Comparison of ENCODE assay signal across 12 cellular contexts in genomic region chr1:22075718-22076117, GRCh38. TPM values are rescaled to one million over a fixed set of nuclear protein-coding genes. Genes with fewer than 3 reads are reported as not detected.
DNase-seq lines count a peak whose midpoint lies in the region; ATAC-seq, FAIRE-seq and TF ChIP-seq lines count a peak whose summit lies in the region.
"Had no signal": no experiment of that assay in that cellular context is flagged by ENCODE, and none has a peak within 500 bp of the region (broad histone marks: within the 10 kb centered on the region; RNA-seq: fewer than 3 reads in every experiment).

No MANE protein-coding gene starts in this region.

- H3K27ac Mint-ChIP-seq in activated CD4-positive, alpha-beta memory T cell treated with anti-CD3 and anti-CD28 coated beads, Interleukin-2, amount 10 ng/mL, durations not matched to agents 7 days and 5 days = peak overlapping the region; percentile 48
- H3K27ac Mint-ChIP-seq in natural killer cell treated with Interleukin-12 subunit alpha and Interleukin-12 subunit beta and Interleukin-15 and Interleukin-18, amount 100 ng/mL, for 72 hours = peak overlapping the region; percentile 52 to 60

- no peaks in the 10 kb centered on the region for H3K9me3 Mint-ChIP-seq in activated CD4-positive, alpha-beta memory T cell treated with anti-CD3 and anti-CD28 coated beads, Interleukin-2, amount 10 ng/mL, durations not matched to agents 7 days and 5 days
- no peaks in the 10 kb centered on the region for H3K9me3 Mint-ChIP-seq in natural killer cell treated with Interleukin-12 subunit alpha and Interleukin-12 subunit beta and Interleukin-15 and Interleukin-18, amount 100 ng/mL, for 72 hours

- H3K4me3 ChIP-seq in SK-N-SH (ENCODE audit: low read depth in 2 of 2, low read length in 1 of 2) (no peak overlapping the region), LNCaP clone FGC (ENCODE audit: low read depth, low read length) (no peak overlapping the region)
- H3K4me3 ChIP-seq: thoracic aorta had no signal

- peaks cover 78% of the 10 kb centered on the region for H3K36me3 Mint-ChIP-seq in activated CD4-positive, alpha-beta memory T cell treated with anti-CD3 and anti-CD28 coated beads, Interleukin-2, amount 10 ng/mL, durations not matched to agents 7 days and 5 days (ENCODE audit: low read depth)
- peaks cover 21% of the 10 kb centered on the region for H3K36me3 Mint-ChIP-seq in natural killer cell treated with Interleukin-12 subunit alpha and Interleukin-12 subunit beta and Interleukin-15 and Interleukin-18, amount 100 ng/mL, for 72 hours

- no peak overlapping the region for H3K9ac ChIP-seq in SK-N-SH

- H3K9me2 ChIP-seq in SK-N-SH = no peaks in the 10 kb centered on the region

- CTCF ChIA-PET in SK-N-SH (lab: Yijun Ruan, JAX) = no interaction called here
- CTCF ChIA-PET in activated CD4-positive, alpha-beta memory T cell treated with anti-CD3 and anti-CD28 coated beads, Interleukin-2, amount 10 ng/mL, durations not matched to agents 7 days and 5 days (lab: Charles Lee) = no interaction called here

- H2AFZ ChIP-seq in SK-N-SH (ENCODE audit: low read depth) = no peak overlapping the region

- H3K36me3 ChIP-seq in SK-N-SH (replicated peaks in 1 of 2; ENCODE audit: control insufficient read depth in 1 of 2, insufficient read depth in 2 of 2, low read length in 1 of 2) = peaks cover 19 to 54% of the 10 kb centered on the region in 2 experiments

- POLR2A ChIA-PET in SK-N-SH (lab: Yijun Ruan, JAX) = no interaction called here
- POLR2A ChIA-PET in activated CD4-positive, alpha-beta memory T cell treated with anti-CD3 and anti-CD28 coated beads, Interleukin-2, amount 10 ng/mL, durations not matched to agents 7 days and 5 days (lab: Charles Lee) = interaction anchor here (0.9 to 43.8 kb wide), 3 partner anchors 9 to 43 kb away, joined by 3 to 1616 read pairs (median 5); no protein-coding TSS in a partner anchor

- TF ChIP-seq CTCF in SK-N-SH (IDR thresholded peaks at IDR 0.05) = no peak
- TF ChIP-seq CTCF in LNCaP clone FGC (IDR thresholded peaks at IDR 0.05; ENCODE audit: control insufficient read depth, extremely low read depth, insufficient read depth) = no peak

- no peak for TF ChIP-seq RAD21 in SK-N-SH (IDR thresholded peaks at IDR 0.05; ENCODE audit: low read length)

- peaks cover 100% of the 10 kb centered on the region for H4K20me1 ChIP-seq in SK-N-SH (ENCODE audit: insufficient read depth)

- H3K27ac ChIP-seq in SK-N-SH (ENCODE audit: low read depth in 2 of 2, low read length in 1 of 2) = no peak overlapping the region
- H3K27ac ChIP-seq: 22Rv1, thoracic aorta had no signal

- no peak for DNase-seq in SK-N-SH
- DNase-seq in LNCaP clone FGC (ENCODE audit: low read depth) = peak; percentile 28
- DNase-seq in activated CD4-positive, alpha-beta memory T cell treated with anti-CD3 and anti-CD28 coated beads, Interleukin-2, amount 10 ng/mL, durations not matched to agents 7 days and 5 days = no peak
- DNase-seq in natural killer cell treated with Interleukin-12 subunit alpha and Interleukin-12 subunit beta and Interleukin-15 and Interleukin-18, amount 100 ng/mL, for 72 hours (ENCODE audit: low spot score) = no peak
- no peak for DNase-seq in GM19239 (ENCODE audit: insufficient read length, low spot score)
- DNase-seq: foreskin fibroblast had no signal

- no peak overlapping the region for H3K4me3 Mint-ChIP-seq in activated CD4-positive, alpha-beta memory T cell treated with anti-CD3 and anti-CD28 coated beads, Interleukin-2, amount 10 ng/mL, durations not matched to agents 7 days and 5 days
- peak overlapping the region; percentile 55 for H3K4me3 Mint-ChIP-seq in natural killer cell treated with Interleukin-12 subunit alpha and Interleukin-12 subunit beta and Interleukin-15 and Interleukin-18, amount 100 ng/mL, for 72 hours

- H3K4me1 ChIP-seq in SK-N-SH (ENCODE audit: control insufficient read depth in 1 of 2, insufficient read depth in 2 of 2, low read depth in 1 of 2, low read length in 1 of 2) = no peaks in the 10 kb centered on the region; a peak in 1 of 4 replicates

- peaks cover 8% of the 10 kb centered on the region for H3F3A ChIP-seq in SK-N-SH (replicated peaks; ENCODE audit: insufficient read depth)

- H3K4me2 ChIP-seq in SK-N-SH = no peak overlapping the region

- H3K27me3 Mint-ChIP-seq in activated CD4-positive, alpha-beta memory T cell treated with anti-CD3 and anti-CD28 coated beads, Interleukin-2, amount 10 ng/mL, durations not matched to agents 7 days and 5 days = no peaks in the 10 kb centered on the region
- H3K27me3 Mint-ChIP-seq in natural killer cell treated with Interleukin-12 subunit alpha and Interleukin-12 subunit beta and Interleukin-15 and Interleukin-18, amount 100 ng/mL, for 72 hours = no peaks in the 10 kb centered on the region

- no peak for TF ChIP-seq EP300 in SK-N-SH (IDR thresholded peaks at IDR 0.05; ENCODE audit: borderline replicate concordance in 1 of 2, low read depth in 1 of 2, low read length in 1 of 2)

- FAIRE-seq in GM19239 (lab: Jason Lieb, UNC) = no peak

- 94% methylated on average over 2 of the region's 2 CpGs for WGBS in SK-N-SH (ENCODE audit: low lambda C conversion rate)

- ATAC-seq in SK-N-SH treated with all-trans-retinoic acid at 6 μM for 48 hours (peak; percentile 18; the same call in 1 of the 3 replicates), HG03280 (IDR thresholded peaks at IDR 0.05; ENCODE audit: unreplicated experiment) (no peak), HG02981 (IDR thresholded peaks at IDR 0.05; ENCODE audit: unreplicated experiment) (no peak)
- no peak for ATAC-seq in natural killer cell treated with Interleukin-12 subunit alpha and Interleukin-12 subunit beta and Interleukin-15 and Interleukin-18, amount 100 ng/mL, for 72 hours
- ATAC-seq: activated CD4-positive, CD25-positive, alpha-beta regulatory T cell treated with anti-CD3 and anti-CD28 coated beads, Interleukin-2, amount 50 U/mL, for 24 hours had no signal

- peaks cover 100% of the 10 kb centered on the region for H3K79me2 ChIP-seq in SK-N-SH (ENCODE audit: insufficient read depth)

- no peaks in the 10 kb centered on the region for H3K27me3 ChIP-seq in SK-N-SH (ENCODE audit: insufficient read depth)

- H3K9me3 ChIP-seq in SK-N-SH = no peaks in the 10 kb centered on the region
- H3K9me3 ChIP-seq: thoracic aorta had no signal

- H3K4me1 Mint-ChIP-seq in activated CD4-positive, alpha-beta memory T cell treated with anti-CD3 and anti-CD28 coated beads, Interleukin-2, amount 10 ng/mL, durations not matched to agents 7 days and 5 days = peaks cover 76% of the 10 kb centered on the region
- peaks cover 65 to 70% of the 10 kb centered on the region in 2 donors for H3K4me1 Mint-ChIP-seq in natural killer cell treated with Interleukin-12 subunit alpha and Interleukin-12 subunit beta and Interleukin-15 and Interleukin-18, amount 100 ng/mL, for 72 hours (ENCODE audit: low read depth in 2 of 2)

TF ChIP-seq in SK-N-SH treated with all-trans-retinoic acid at 6 μM for 48 hours, 23 proteins besides CTCF, POLR2A, EP300 and RAD21:
- TF ChIP-seq ARNTL (CRISPR knock-in tag; IDR thresholded peaks at IDR 0.05; ENCODE audit: borderline replicate concordance, low read depth) = no peak
- no peak for TF ChIP-seq PPARA (CRISPR knock-in tag; IDR thresholded peaks at IDR 0.05; ENCODE audit: borderline replicate concordance)
- TF ChIP-seq ZFP3 (CRISPR knock-in tag; IDR thresholded peaks at IDR 0.05) = no peak

TF ChIP-seq in SK-N-SH, 30 proteins besides CTCF, POLR2A, EP300 and RAD21:
- no peak for TF ChIP-seq MAX (IDR thresholded peaks at IDR 0.05; ENCODE audit: low read depth)
- TF ChIP-seq REST (IDR thresholded peaks at IDR 0.05; ENCODE audit: low read depth, low read length) = no peak
- TF ChIP-seq GABPA (IDR thresholded peaks at IDR 0.05; ENCODE audit: low read depth) = no peak
- TF ChIP-seq SIN3A (IDR thresholded peaks at IDR 0.05; ENCODE audit: borderline replicate concordance, low read depth, low read length) = no peak
- no peak for TF ChIP-seq FOSL2 (IDR thresholded peaks at IDR 0.05; ENCODE audit: borderline replicate concordance, low read depth)
- TF ChIP-seq CHD2 (IDR thresholded peaks at IDR 0.05; ENCODE audit: low read length, partially characterized antibody) = no peak
- TF ChIP-seq RXRA (IDR thresholded peaks at IDR 0.05; ENCODE audit: borderline replicate concordance, low read depth) = no peak
- no peak for TF ChIP-seq YY1 (IDR thresholded peaks at IDR 0.05; ENCODE audit: low read depth)

RNA-seq across cellular contexts. Expression of gene CDC42, which starts 23.2 kb away (rescaled TPM):
- polyA plus RNA-seq in SK-N-SH (2012; rRNA removed) = 113 and 148 TPM in 2 replicates
- 170 and 181 TPM in 2 replicates for polyA plus RNA-seq in SK-N-SH (2012; cell fraction: cytosol; rRNA removed)
- 43.6 and 77.8 TPM in 2 replicates for polyA plus RNA-seq in SK-N-SH (2012; cell fraction: nucleus; rRNA removed)
- 100 to 1,000 TPM; 377 to 388 TPM for total RNA-seq in activated CD4-positive, alpha-beta memory T cell treated with anti-CD3 and anti-CD28 coated beads, Interleukin-2, amount 10 ng/mL, durations not matched to agents 7 days and 5 days
- total RNA-seq in natural killer cell treated with Interleukin-12 subunit alpha and Interleukin-12 subunit beta and Interleukin-15 and Interleukin-18, amount 100 ng/mL, for 72 hours = 100 to 1,000 TPM; 191 to 394 TPM
